Comparison of ENCODE assay signal across 24 cellular contexts in genomic region chr16:66919569-66920472, GRCh38. TPM values are rescaled to one million over a fixed set of nuclear protein-coding genes. Genes with fewer than 3 reads are reported as not detected.
A peak's percentile ranks its signal among the peaks of the same experiment; 100 is the strongest.
DNase-seq lines count a peak whose midpoint lies in the region; TF ChIP-seq lines count a peak whose summit lies in the region.
"Had no signal": no experiment of that assay in that cellular context is flagged by ENCODE, and none has a peak within 500 bp of the region (broad histone marks: within the 10 kb centered on the region; RNA-seq: fewer than 3 reads in every experiment).

No MANE protein-coding gene starts in this region.

- DNase-seq in astrocyte of the hippocampus (ENCODE audit: low read depth, low spot score) (peak; percentile 50), right atrium auricular region (ENCODE audit: low spot score) (no peak), DMS 273 treated with DMSO at 0.1 percent for 48 hours (lab: John Stamatoyannopoulos, UW) (no peak)
- no peak for DNase-seq in CD8-positive, alpha-beta memory T cell
- DNase-seq: activated CD4-positive, CD25-positive, alpha-beta regulatory T cell treated with anti-CD3 and anti-CD28 coated beads, Interleukin-2, amount 50 U/mL, for 72 hours; activated CD8-positive, alpha-beta T cell treated with anti-CD3 and anti-CD28 coated beads, Interleukin-2, amount 10 ng/mL, durations not matched to agents 7 days and 5 days; activated naive CD4-positive, alpha-beta T cell; activated T-cell treated with anti-CD3 and anti-CD28 coated beads, Interleukin-2, amount 50 U/mL, for 24 hours; amniotic stem cell; caudate nucleus; foreskin keratinocyte; midbrain; NCI-H1417 treated with DMSO at 0.1 percent for 48 hours; NCI-H524; posterior cingulate gyrus; stimulated activated CD4-positive, alpha-beta T cell treated with anti-CD3 and anti-CD28 coated beads, Interleukin-2, amount 100 ng/mL, for 24 hours; stimulated activated naive CD4-positive, alpha-beta T cell treated with Interleukin-2 at 50 U/mL for 16 hours had no signal

- peaks cover 0 to 4% (median 0%) of the 10 kb centered on the region in 3 donors for H3K4me1 Mint-ChIP-seq in CD8-positive, alpha-beta memory T cell

- H3K27ac ChIP-seq in right atrium auricular region (peak overlapping the region; percentile 87 to 98), skeletal muscle tissue (ENCODE audit: low read depth, low read length) (peak overlapping the region; percentile 81)
- no peak overlapping the region for H3K27ac ChIP-seq in CD8-positive, alpha-beta memory T cell (ENCODE audit: low read depth, low read length)
- H3K27ac ChIP-seq: epithelial cell of prostate, foreskin keratinocyte, RWPE1, skin epidermis had no signal

- no peak overlapping the region for H3K4me3 Mint-ChIP-seq in CD8-positive, alpha-beta memory T cell
- H3K4me3 Mint-ChIP-seq: activated CD8-positive, alpha-beta T cell treated with anti-CD3 and anti-CD28 coated beads, Interleukin-2, amount 10 ng/mL, durations not matched to agents 7 days and 5 days; activated T-cell treated with anti-CD3 and anti-CD28 coated beads, Interleukin-2, amount 50 U/mL, for 24 hours; natural killer cell treated with Interleukin-12 subunit alpha and Interleukin-12 subunit beta and Interleukin-15 and Interleukin-18, amount 100 ng/mL, for 72 hours had no signal

- peak overlapping the region in 2 of 3 donors; percentile 38 to 64 for H3K9ac ChIP-seq in skeletal muscle tissue (ENCODE audit: low read depth in 1 of 3, low read length in 3 of 3)

- no peaks in the 10 kb centered on the region for H3K9me3 ChIP-seq in right atrium auricular region
- H3K9me3 ChIP-seq in skeletal muscle tissue (ENCODE audit: control insufficient read depth in 3 of 3, low read length in 3 of 3): no peaks in the 10 kb centered on the region
- no peaks in the 10 kb centered on the region for H3K9me3 ChIP-seq in CD8-positive, alpha-beta memory T cell (ENCODE audit: low read length)
- H3K9me3 ChIP-seq: tibial nerve had no signal

- no peak overlapping the region for H3K27ac Mint-ChIP-seq in CD8-positive, alpha-beta memory T cell
- H3K27ac Mint-ChIP-seq: activated CD8-positive, alpha-beta T cell treated with anti-CD3 and anti-CD28 coated beads, Interleukin-2, amount 10 ng/mL, durations not matched to agents 7 days and 5 days; activated T-cell treated with anti-CD3 and anti-CD28 coated beads, Interleukin-2, amount 50 U/mL, for 24 hours; natural killer cell treated with Interleukin-12 subunit alpha and Interleukin-12 subunit beta and Interleukin-15 and Interleukin-18, amount 100 ng/mL, for 72 hours had no signal

- no peaks in the 10 kb centered on the region for H3K9me3 Mint-ChIP-seq in CD8-positive, alpha-beta memory T cell
- H3K9me3 Mint-ChIP-seq: activated T-cell treated with anti-CD3 and anti-CD28 coated beads, Interleukin-2, amount 50 U/mL, for 24 hours; natural killer cell treated with Interleukin-12 subunit alpha and Interleukin-12 subunit beta and Interleukin-15 and Interleukin-18, amount 100 ng/mL, for 72 hours had no signal

- no peaks in the 10 kb centered on the region for H3K36me3 Mint-ChIP-seq in CD8-positive, alpha-beta memory T cell
- H3K36me3 Mint-ChIP-seq: natural killer cell treated with Interleukin-12 subunit alpha and Interleukin-12 subunit beta and Interleukin-15 and Interleukin-18, amount 100 ng/mL, for 72 hours had no signal

- peaks cover 14% of the 10 kb centered on the region for H3K36me3 ChIP-seq in right atrium auricular region
- peaks cover 13 to 24% (median 15%) of the 10 kb centered on the region in 3 donors for H3K36me3 ChIP-seq in skeletal muscle tissue (ENCODE audit: control insufficient read depth in 3 of 3, insufficient read depth in 3 of 3, low read length in 3 of 3)
- H3K36me3 ChIP-seq in CD8-positive, alpha-beta memory T cell (ENCODE audit: insufficient read depth, low read length): no peaks in the 10 kb centered on the region

- no peak for TF ChIP-seq CTCF in right atrium auricular region (IDR thresholded peaks at IDR 0.05)

- CTCF ChIA-PET in CD8-positive, alpha-beta memory T cell (lab: Charles Lee): interaction anchor here (0.9 kb wide), 1 partner anchor 52 kb away, joined by 3 read pairs; no protein-coding TSS in a partner anchor

- POLR2A ChIA-PET in CD8-positive, alpha-beta memory T cell (lab: Charles Lee): interaction anchor here (0.5 kb wide), 1 partner anchor 484 kb away, joined by 4 read pairs; no protein-coding TSS in a partner anchor

- H3K4me3 ChIP-seq in right atrium auricular region (no peak overlapping the region), skeletal muscle tissue (ENCODE audit: low read length in 3 of 3) (peak overlapping the region in 1 of 3 donors; percentile 13)
- H3K4me3 ChIP-seq in CD8-positive, alpha-beta memory T cell (ENCODE audit: low read length): no peak overlapping the region
- H3K4me3 ChIP-seq: skin epidermis, tibial nerve had no signal

- H3K27me3 ChIP-seq in right atrium auricular region (no peaks in the 10 kb centered on the region), skeletal muscle tissue (ENCODE audit: control insufficient read depth in 3 of 3, insufficient read depth in 3 of 3, low read length in 3 of 3) (peaks cover 0 to 7% (median 3%) of the 10 kb centered on the region in 3 donors)
- peaks cover 9% of the 10 kb centered on the region for H3K27me3 ChIP-seq in CD8-positive, alpha-beta memory T cell (ENCODE audit: insufficient read depth, low read length, poor library complexity, severe bottlenecking)

- H3K4me1 ChIP-seq in right atrium auricular region (peaks cover 0 to 30% of the 10 kb centered on the region in 2 donors), skeletal muscle tissue (ENCODE audit: control insufficient read depth in 3 of 3, insufficient read depth in 3 of 3, low read length in 3 of 3) (peaks cover 28 to 53% (median 45%) of the 10 kb centered on the region in 3 donors)
- H3K4me1 ChIP-seq in CD8-positive, alpha-beta memory T cell (ENCODE audit: insufficient read depth, low read length): no peaks in the 10 kb centered on the region
- H3K4me1 ChIP-seq: foreskin keratinocyte had no signal

- H3K27me3 Mint-ChIP-seq in CD8-positive, alpha-beta memory T cell: peaks cover 19 to 30% of the 10 kb centered on the region in 2 donors

RNA-seq across cellular contexts. Expression of gene CDH16, which starts 1.1 kb away (rescaled TPM):
- total RNA-seq in right atrium auricular region: 1 to 10 TPM in 1 of 2 donors, under 1 TPM in 1; 0.79 to 1.4 TPM
- total RNA-seq in skeletal muscle tissue: not detected
- not detected for total RNA-seq in CD8-positive, alpha-beta memory T cell
- polyA plus RNA-seq in CD8-positive, alpha-beta memory T cell: not detected
- total RNA-seq: activated CD8-positive, alpha-beta T cell treated with anti-CD3 and anti-CD28 coated beads, Interleukin-2, amount 10 ng/mL, durations not matched to agents 7 days and 5 days; dermis microvascular lymphatic vessel endothelial cell; foreskin keratinocyte; natural killer cell treated with Interleukin-12 subunit alpha and Interleukin-12 subunit beta and Interleukin-15 and Interleukin-18, amount 100 ng/mL, for 72 hours had no signal

RNA-seq across cellular contexts. Expression of gene RRAD, which starts 5.5 kb away (rescaled TPM):
- total RNA-seq in right atrium auricular region: 100 to 1,000 TPM; 173 to 266 TPM
- total RNA-seq in skeletal muscle tissue: 19.3 TPM
- under 1 TPM; 0.60 to 0.88 TPM for total RNA-seq in CD8-positive, alpha-beta memory T cell
- not detected for polyA plus RNA-seq in CD8-positive, alpha-beta memory T cell

RNA-seq across cellular contexts. Expression of gene CIAO2B, which starts 14.4 kb away (rescaled TPM):
- total RNA-seq in right atrium auricular region (100 to 1,000 TPM in 1 of 2 donors, 10 to 100 TPM in 1; 75.3 to 118 TPM), skeletal muscle tissue (95.0 TPM)
- 100 to 1,000 TPM; 164 to 176 TPM for total RNA-seq in CD8-positive, alpha-beta memory T cell
- 132 TPM for polyA plus RNA-seq in CD8-positive, alpha-beta memory T cell

RNA-seq across cellular contexts. Expression of gene CES2, which starts 15.5 kb away (rescaled TPM):
- total RNA-seq in right atrium auricular region: 10 to 100 TPM; 33.1 to 51.4 TPM
- 15.7 TPM for total RNA-seq in skeletal muscle tissue
- total RNA-seq in CD8-positive, alpha-beta memory T cell: 10 to 100 TPM; 23.5 to 23.8 TPM
- polyA plus RNA-seq in CD8-positive, alpha-beta memory T cell: 26.6 TPM

RNA-seq across cellular contexts. Expression of gene PDP2, which starts 39.5 kb away (rescaled TPM):
- total RNA-seq in right atrium auricular region: 1 to 10 TPM; 1.7 to 3.4 TPM
- total RNA-seq in skeletal muscle tissue: 2.6 TPM
- total RNA-seq in CD8-positive, alpha-beta memory T cell: 10 to 100 TPM; 20.0 to 25.4 TPM
- 4.5 TPM for polyA plus RNA-seq in CD8-positive, alpha-beta memory T cell

Comparison
In these comparisons a context has a peak if more than half of its experiments do, and no peak if none do; other contexts are left out.
1. RNA of gene RRAD, which starts 5.5 kb away (total RNA-seq): 173 to 266 TPM in right atrium auricular region and 19.3 TPM in skeletal muscle tissue (single experiment); 0.60 to 0.88 TPM in CD8-positive, alpha-beta memory T cell; every median in the first group is over 10 times any median in the second.